ENCODE assay signal across 8 cellular contexts in the genomic region with DNA sequence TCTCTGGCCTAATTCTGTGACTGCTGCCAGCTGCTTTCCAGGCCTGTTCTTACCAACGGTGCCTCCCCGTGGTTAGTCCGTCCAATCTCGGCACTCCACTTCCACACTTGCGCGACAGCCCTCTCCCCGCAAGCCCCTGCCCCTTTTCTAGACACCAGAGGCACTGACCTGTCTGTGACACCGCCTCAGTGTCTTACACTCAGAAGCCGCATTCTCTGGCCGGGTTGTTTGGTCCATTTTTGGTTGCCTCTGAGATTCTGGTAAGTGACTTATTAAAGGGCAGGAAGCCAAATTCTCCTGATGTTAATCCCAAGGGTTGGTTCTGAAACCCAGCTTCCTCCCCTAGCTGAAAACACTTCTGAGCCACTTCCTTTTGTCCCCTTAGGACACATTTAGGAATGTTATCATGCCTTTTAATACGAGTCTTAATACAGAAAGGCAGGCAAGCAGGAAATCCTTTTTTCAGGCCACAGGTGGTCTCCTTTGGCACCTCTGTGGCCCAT. TPM values are rescaled to one million over a fixed set of nuclear protein-coding genes. Genes with fewer than 3 reads are reported as not detected.
DNase-seq lines count a peak whose midpoint lies in the region; ATAC-seq and TF ChIP-seq lines count a peak whose summit lies in the region.

No MANE protein-coding gene starts in this region.

- DNase-seq in Daoy (ENCODE audit: low read depth) = peak; percentile 19
- DNase-seq in NCI-H1105 treated with DMSO at 0.1 percent for 48 hours (lab: John Stamatoyannopoulos, UW) = peak; percentile 61
- no peak for DNase-seq in activated naive CD8-positive, alpha-beta T cell treated with anti-CD3 and anti-CD28 coated beads for 36 hours
- peak; percentile 67 to 80 (median 68) for DNase-seq in heart left ventricle
- peak; percentile 89 for DNase-seq in posterior vena cava (ENCODE audit: low spot score)
- no peak for DNase-seq in NCI-H226
- DNase-seq in NCI-H1694 treated with DMSO at 0.1 percent for 48 hours (lab: John Stamatoyannopoulos, UW) = no peak
- no peak for DNase-seq in SW480 (ENCODE audit: low spot score)

- H3K27me3 Mint-ChIP-seq in activated naive CD8-positive, alpha-beta T cell treated with anti-CD3 and anti-CD28 coated beads for 36 hours = no peaks in the 10 kb centered on the region

- peaks cover 40% of the 10 kb centered on the region for H3K4me1 Mint-ChIP-seq in activated naive CD8-positive, alpha-beta T cell treated with anti-CD3 and anti-CD28 coated beads for 36 hours

- intact Hi-C loops in heart left ventricle (cut with DNase I) (loop anchor here in 7 of 10 donors (5.0 to 10.0 kb wide), 3 partner anchors 67 to 449 kb away; a partner anchor contains a TSS), posterior vena cava (cut with DNase I) (no loop called here)

- H3K9me3 ChIP-seq in heart left ventricle = no peaks in the 10 kb centered on the region

- H3K27ac Mint-ChIP-seq in activated naive CD8-positive, alpha-beta T cell treated with anti-CD3 and anti-CD28 coated beads for 36 hours = peak overlapping the region; percentile 90

- no peaks in the 10 kb centered on the region for H3K9me3 Mint-ChIP-seq in activated naive CD8-positive, alpha-beta T cell treated with anti-CD3 and anti-CD28 coated beads for 36 hours

- H3K4me3 Mint-ChIP-seq in activated naive CD8-positive, alpha-beta T cell treated with anti-CD3 and anti-CD28 coated beads for 36 hours = peak overlapping the region; percentile 88

- TF ChIP-seq POLR2A in heart left ventricle (IDR thresholded peaks at IDR 0.05) = no peak

- 1 to 3% (median 1%) methylated on average over 11 of the region's 11 CpGs for WGBS in heart left ventricle, 4 donors

- H3K4me1 ChIP-seq in heart left ventricle = peaks cover 5 to 44% (median 32%) of the 10 kb centered on the region in 12 donors

- no peak for TF ChIP-seq CTCF in heart left ventricle (IDR thresholded peaks at IDR 0.05)

- no peaks in the 10 kb centered on the region for H3K27me3 ChIP-seq in heart left ventricle

- peaks cover 11% of the 10 kb centered on the region for H3K36me3 Mint-ChIP-seq in activated naive CD8-positive, alpha-beta T cell treated with anti-CD3 and anti-CD28 coated beads for 36 hours

- H3K4me3 ChIP-seq in heart left ventricle = peak overlapping the region; percentile 35 to 97 (median 75)

- ATAC-seq in heart left ventricle = peak; percentile 2 to 17 (median 7)

- H3K36me3 ChIP-seq in heart left ventricle = peaks cover 0 to 10% (median 3%) of the 10 kb centered on the region in 9 donors

- peak overlapping the region; percentile 91 to 98 (median 96) for H3K27ac ChIP-seq in heart left ventricle

RNA-seq across cellular contexts. Expression of a gene that starts 1.2 kb away (rescaled TPM):
- 7.6 and 14.1 TPM in 2 replicates for total RNA-seq in Daoy (2014; rRNA removed; shearing (Covaris generic))
- total RNA-seq in activated naive CD8-positive, alpha-beta T cell treated with anti-CD3 and anti-CD28 coated beads for 36 hours = 10 to 100 TPM; 26.6 to 27.1 TPM
- total RNA-seq in heart left ventricle (100 to 1,000 TPM in 3 of 9 donors, 10 to 100 TPM in 6; 47.5 to 108 (median 84.2) TPM), posterior vena cava (10 to 100 TPM; 49.4 to 54.7 TPM)
- polyA plus RNA-seq in heart left ventricle = 10 to 100 TPM; 33.6 to 65.8 TPM

Comparison
In these comparisons a context has a peak if more than half of its experiments do, and no peak if none do; other contexts are left out.
1. DNase-seq: peak in Daoy (single experiment), NCI-H1105 treated with DMSO at 0.1 percent for 48 hours (single experiment), heart left ventricle (5 of 5) and posterior vena cava (single experiment); none in activated naive CD8-positive, alpha-beta T cell treated with anti-CD3 and anti-CD28 coated beads for 36 hours (single experiment), NCI-H226 (single experiment), NCI-H1694 treated with DMSO at 0.1 percent for 48 hours (single experiment) and SW480 (single experiment).
2. intact Hi-C loops: an anchor here in heart left ventricle (5.0 to 10.0 kb wide); none called in posterior vena cava.